In genomic region chr2:43692428-43692994, GRCh38 we compare ENCODE assay signal across 31 cellular contexts. TPM values are rescaled to one million over a fixed set of nuclear protein-coding genes. Genes with fewer than 3 reads are reported as not detected.
"Had no signal": no experiment of that assay in that cellular context is flagged by ENCODE, and none has a peak within 500 bp of the region (broad histone marks: within the 10 kb centered on the region; RNA-seq: fewer than 3 reads in every experiment).

No MANE protein-coding gene starts in this region.

- FAIRE-seq: astrocyte, colon had no signal

- H3K9me3 Mint-ChIP-seq: activated B cell treated with CpG ODN at 0.5 μM for 24 hours; activated CD8-positive, alpha-beta T cell treated with anti-CD3 and anti-CD28 coated beads for 36 hours; activated T-cell treated with anti-CD3 and anti-CD28 coated beads, Interleukin-2, amount 50 U/mL, for 4 hours; activated T-helper 17 cell treated with anti-CD3 and anti-CD28 coated beads, Interleukin-2, amount 50 U/mL, for 72 hours; effector memory CD8-positive, alpha-beta T cell had no signal

- H3K4me3 ChIP-seq: esophagus squamous epithelium, gastroesophageal sphincter, heart right ventricle had no signal

- H3K4me1 Mint-ChIP-seq: activated B cell treated with CpG ODN at 0.5 μM for 24 hours; activated T-helper 17 cell treated with anti-CD3 and anti-CD28 coated beads, Interleukin-2, amount 50 U/mL, for 72 hours had no signal

- DNase-seq: activated B cell treated with CpG ODN at 0.5 μM for 24 hours; activated CD4-positive, alpha-beta T cell treated with anti-CD3 and anti-CD28 coated beads for 48 hours; activated CD4-positive, alpha-beta T cell treated with anti-CD3 and anti-CD28 coated beads, Interleukin-2, amount 50 U/mL, for 1 hour; activated CD4-positive, alpha-beta T cell treated with anti-CD3 and anti-CD28 coated beads, Interleukin-2, amount 50 U/mL, for 48 hours; activated CD8-positive, alpha-beta memory T cell treated with anti-CD3 and anti-CD28 coated beads for 24 hours; activated CD8-positive, alpha-beta T cell treated with anti-CD3 and anti-CD28 coated beads for 36 hours; activated effector memory CD4-positive, alpha-beta T cell treated with Interleukin-2 at 50 U/mL for 16 hours; activated gamma-delta T cell treated with Interleukin-2 at 50 U/mL for 16 hours; activated naive CD4-positive, alpha-beta T cell treated with anti-CD3 and anti-CD28 coated beads, Interleukin-2, amount 50 U/mL, for 16 hours; activated naive CD4-positive, alpha-beta T cell treated with Interleukin-2 at 50 U/mL for 16 hours; activated T-cell treated with anti-CD3 and anti-CD28 coated beads, Interleukin-2, amount 50 U/mL, for 4 hours; amniotic stem cell; anterior cingulate cortex; brain microvascular endothelial cell; cortex of kidney; dermis blood vessel endothelial cell; effector CD4-positive, alpha-beta T cell; effector memory CD8-positive, alpha-beta T cell; esophagus squamous epithelium; foreskin melanocyte; heart right ventricle; T-helper 2 cell; WERI-Rb-1 had no signal

- H3K27me3 Mint-ChIP-seq: activated naive CD8-positive, alpha-beta T cell had no signal

- H3K27ac ChIP-seq: brain microvascular endothelial cell, epithelial cell of prostate, esophagus squamous epithelium, gastroesophageal sphincter, heart right ventricle, WERI-Rb-1 had no signal

- H3K9me3 ChIP-seq: esophagus squamous epithelium, gastroesophageal sphincter, heart right ventricle had no signal

- H3K36me3 ChIP-seq: brain microvascular endothelial cell, WERI-Rb-1 had no signal

- H3K27me3 ChIP-seq: brain microvascular endothelial cell, esophagus squamous epithelium, gastroesophageal sphincter had no signal

- H3K27ac Mint-ChIP-seq: activated B cell treated with CpG ODN at 0.5 μM for 24 hours; activated CD8-positive, alpha-beta T cell treated with anti-CD3 and anti-CD28 coated beads for 36 hours; activated naive CD8-positive, alpha-beta T cell; activated T-helper 17 cell treated with anti-CD3 and anti-CD28 coated beads, Interleukin-2, amount 50 U/mL, for 72 hours; effector memory CD8-positive, alpha-beta T cell had no signal

- H3K4me3 Mint-ChIP-seq: activated B cell treated with CpG ODN at 0.5 μM for 24 hours; activated CD8-positive, alpha-beta T cell treated with anti-CD3 and anti-CD28 coated beads for 36 hours; activated naive CD8-positive, alpha-beta T cell; activated T-cell treated with anti-CD3 and anti-CD28 coated beads, Interleukin-2, amount 50 U/mL, for 4 hours; activated T-helper 17 cell treated with anti-CD3 and anti-CD28 coated beads, Interleukin-2, amount 50 U/mL, for 72 hours; effector memory CD8-positive, alpha-beta T cell had no signal

- H3K4me1 ChIP-seq: esophagus squamous epithelium, gastroesophageal sphincter, heart right ventricle had no signal

- ATAC-seq: activated CD4-positive, CD25-positive, alpha-beta regulatory T cell treated with anti-CD3 and anti-CD28 coated beads, Interleukin-2, amount 50 U/mL, for 24 hours; activated CD8-positive, alpha-beta T cell treated with anti-CD3 and anti-CD28 coated beads for 36 hours; activated T-cell treated with anti-CD3 and anti-CD28 coated beads, Interleukin-2, amount 50 U/mL, for 4 hours; activated T-helper 17 cell treated with anti-CD3 and anti-CD28 coated beads, Interleukin-2, amount 50 U/mL, for 72 hours; effector memory CD8-positive, alpha-beta T cell; gastroesophageal sphincter; heart right ventricle had no signal

RNA-seq across cellular contexts. Expression of gene C1GALT1C1L, which starts 16.3 kb away (rescaled TPM):
- total RNA-seq: activated B cell treated with CpG ODN at 0.5 μM for 24 hours; activated T-helper 17 cell treated with anti-CD3 and anti-CD28 coated beads, Interleukin-2, amount 50 U/mL, for 72 hours; astrocyte; chondrocyte had no signal
